ENCODE assay signal across 12 cellular contexts in genomic region chr7:17339139-17339538, GRCh38.
"Had no signal": no experiment of that assay in that cellular context is flagged by ENCODE, and none has a peak within 500 bp of the region (broad histone marks: within the 10 kb centered on the region; RNA-seq: fewer than 3 reads in every experiment).

No MANE protein-coding gene starts in this region.

- H2AFZ ChIP-seq: parathyroid adenoma had no signal

- ATAC-seq: body of pancreas had no signal

- H3K79me2 ChIP-seq: parathyroid adenoma had no signal

- DNase-seq: activated B cell treated with CpG ODN at 0.5 μM for 24 hours; activated CD4-positive, alpha-beta T cell treated with anti-CD3 and anti-CD28 coated beads, Interleukin-2, amount 50 U/mL, for 1 hour; activated effector memory CD4-positive, alpha-beta T cell treated with Interleukin-2 at 50 U/mL for 16 hours; amniotic stem cell; body of pancreas; erythroblast; mesendoderm; retina; small intestine; stomach; thyroid gland had no signal

- H3K9me3 ChIP-seq: body of pancreas, stomach, thyroid gland had no signal

- H3K9ac ChIP-seq: parathyroid adenoma had no signal

- H3K27ac ChIP-seq: body of pancreas, parathyroid adenoma, thyroid gland had no signal

- H3K4me1 ChIP-seq: body of pancreas, parathyroid adenoma had no signal

- H3K27me3 ChIP-seq: body of pancreas, stomach, thyroid gland had no signal

- H3K4me3 ChIP-seq: body of pancreas, stomach, thyroid gland had no signal
